ENCODE assay signal across 28 cellular contexts in genomic region chr2:237567276-237568029, GRCh38. TPM values are rescaled to one million over a fixed set of nuclear protein-coding genes. Genes with fewer than 3 reads are reported as not detected.
"Had no signal": no experiment of that assay in that cellular context is flagged by ENCODE, and none has a peak within 500 bp of the region (broad histone marks: within the 10 kb centered on the region; RNA-seq: fewer than 3 reads in every experiment).

No MANE protein-coding gene starts in this region.

- H3K27ac Mint-ChIP-seq: activated CD8-positive, alpha-beta T cell treated with anti-CD3 and anti-CD28 coated beads, Interleukin-2, amount 10 ng/mL, durations not matched to agents 7 days and 5 days; activated naive CD4-positive, alpha-beta T cell treated with anti-CD3 and anti-CD28 coated beads, Interleukin-2, amount 50 U/mL, for 72 hours; activated naive CD8-positive, alpha-beta T cell treated with anti-CD3 and anti-CD28 coated beads, Interleukin-2, amount 50 U/mL, for 24 hours had no signal

- H3K4me2 ChIP-seq: SK-N-SH had no signal

- H3K9ac ChIP-seq: SK-N-SH had no signal

- H3K36me3 ChIP-seq: ascending aorta, Peyer's patch, SJCRH30, WERI-Rb-1 had no signal

- H3K27ac ChIP-seq: ascending aorta, body of pancreas, Peyer's patch, SJCRH30, WERI-Rb-1 had no signal

- H3K4me3 Mint-ChIP-seq: activated CD8-positive, alpha-beta T cell treated with anti-CD3 and anti-CD28 coated beads, Interleukin-2, amount 10 ng/mL, durations not matched to agents 7 days and 5 days; activated naive CD8-positive, alpha-beta T cell treated with anti-CD3 and anti-CD28 coated beads, Interleukin-2, amount 50 U/mL, for 24 hours had no signal

- H3K36me3 Mint-ChIP-seq: activated naive CD4-positive, alpha-beta T cell treated with anti-CD3 and anti-CD28 coated beads, Interleukin-2, amount 50 U/mL, for 72 hours had no signal

- H3K9me3 ChIP-seq: ascending aorta, body of pancreas, Peyer's patch, SK-N-SH had no signal

- H3K27me3 ChIP-seq: ascending aorta, body of pancreas, Peyer's patch, SJCRH30 had no signal

- H3K9me3 Mint-ChIP-seq: activated naive CD4-positive, alpha-beta T cell treated with anti-CD3 and anti-CD28 coated beads, Interleukin-2, amount 50 U/mL, for 72 hours; activated naive CD8-positive, alpha-beta T cell treated with anti-CD3 and anti-CD28 coated beads, Interleukin-2, amount 50 U/mL, for 24 hours had no signal

- H3K4me3 ChIP-seq: ascending aorta, body of pancreas, Peyer's patch, SJCRH30 had no signal

- DNase-seq: activated CD4-positive, alpha-beta T cell treated with anti-CD3 and anti-CD28 coated beads for 4 hours; activated CD4-positive, alpha-beta T cell treated with anti-CD3 and anti-CD28 coated beads, Interleukin-2, amount 50 U/mL, for 4 hours; activated CD8-positive, alpha-beta memory T cell treated with anti-CD3 and anti-CD28 coated beads, Interleukin-2, amount 50 U/mL, for 48 hours; activated CD8-positive, alpha-beta T cell treated with anti-CD3 and anti-CD28 coated beads, Interleukin-2, amount 10 ng/mL, durations not matched to agents 7 days and 5 days; activated naive CD4-positive, alpha-beta T cell treated with Interleukin-2 at 50 U/mL for 16 hours; activated naive CD8-positive, alpha-beta T cell treated with anti-CD3 and anti-CD28 coated beads, Interleukin-2, amount 50 U/mL, for 24 hours; activated T-cell treated with anti-CD3 and anti-CD28 coated beads, Interleukin-2, amount 50 U/mL, for 1 hour; amniotic stem cell; body of pancreas; KG1; NCI-H1048; NCI-H1417; NCI-H2029; NCI-H510A treated with DMSO at 0.1 percent for 48 hours; NCI-H69; NK-92 treated with Interleukin-12 subunit alpha and Interleukin-12 subunit beta, amount 100 ng/mL, for 24 hours; Right ventricle myocardium superior; SJCRH30; SK-N-SH; T-helper 1 cell; WERI-Rb-1 had no signal

- ATAC-seq: activated CD8-positive, alpha-beta T cell treated with anti-CD3 and anti-CD28 coated beads, Interleukin-2, amount 10 ng/mL, durations not matched to agents 7 days and 5 days; activated naive CD4-positive, alpha-beta T cell treated with anti-CD3 and anti-CD28 coated beads, Interleukin-2, amount 50 U/mL, for 72 hours; activated naive CD8-positive, alpha-beta T cell treated with anti-CD3 and anti-CD28 coated beads, Interleukin-2, amount 50 U/mL, for 24 hours; body of pancreas had no signal

RNA-seq across cellular contexts. Expression of gene PRLH, which starts 1.1 kb away (rescaled TPM):
- total RNA-seq: activated CD8-positive, alpha-beta T cell treated with anti-CD3 and anti-CD28 coated beads, Interleukin-2, amount 10 ng/mL, durations not matched to agents 7 days and 5 days; activated naive CD4-positive, alpha-beta T cell treated with anti-CD3 and anti-CD28 coated beads, Interleukin-2, amount 50 U/mL, for 72 hours; ascending aorta; body of pancreas; bronchial epithelial cell; LHCN-M2; M059J; Peyer's patch; Right ventricle myocardium superior; SJCRH30; T-helper 2 cell treated with Interferon-gamma antibody and Interleukin-4, amounts not matched to agents 100 ng/mL and 5 ng/mL, for 36 hours had no signal
- polyA plus RNA-seq: SK-N-SH had no signal

RNA-seq across cellular contexts. Expression of gene RAB17, which starts 23.1 kb away (rescaled TPM):
- total RNA-seq: T-helper 2 cell treated with Interferon-gamma antibody and Interleukin-4, amounts not matched to agents 100 ng/mL and 5 ng/mL, for 36 hours had no signal
